1 cellular context compared by ENCODE assay signal in genomic region chr6:42894041-42894828, GRCh38.
TF ChIP-seq lines count a peak whose summit lies in the region.
"Not testable (repeated sequence)": the region's sequence is repeated elsewhere in the genome, so short reads cannot be mapped to it uniquely, and the experiment has no call there.

No MANE protein-coding gene starts in this region.

TF ChIP-seq in HepG2, 621 proteins besides CTCF, POLR2A, EP300 and RAD21 (continues in another document):
- TF ChIP-seq HMGXB4 (CRISPR knock-in tag; IDR thresholded peaks at IDR 0.05; ENCODE audit: borderline replicate concordance in 1 of 2, low read depth in 1 of 2), result peak; percentile 37 to 41; a peak in 1 of 4 replicates
- TF ChIP-seq TEAD3 (CRISPR knock-in tag; optimal IDR thresholded peaks at IDR 0.05; ENCODE audit: borderline replicate concordance), result peak; percentile 18
- peak; percentile 24; the same call in 1 of the 2 replicates for TF ChIP-seq ZNF790 (CRISPR knock-in tag; IDR thresholded peaks at IDR 0.05; ENCODE audit: borderline replicate concordance)
- 0 out of 2 replicates have a peak, but pooled peaks have one; percentile 28 for TF ChIP-seq SNAPC2 (CRISPR knock-in tag; IDR thresholded peaks at IDR 0.05)
- TF ChIP-seq KAT7 (CRISPR knock-in tag; IDR thresholded peaks at IDR 0.05; ENCODE audit: borderline replicate concordance), result 0 out of 2 replicates have a peak, but pooled peaks have one; percentile 21
- TF ChIP-seq FOXP1 (IDR thresholded peaks at IDR 0.05); GABPA (IDR thresholded peaks at IDR 0.05; ENCODE audit: low read depth, low read length); SOX6 (IDR thresholded peaks at IDR 0.05); SOX13 (IDR thresholded peaks at IDR 0.05): not testable (repeated sequence)
- peak; percentile 47 for TF ChIP-seq FOXP1 (CRISPR knock-in tag; IDR thresholded peaks at IDR 0.05)
- peak; percentile 39 for TF ChIP-seq PHF5A (CRISPR knock-in tag; IDR thresholded peaks at IDR 0.05; ENCODE audit: low read depth, unreplicated experiment)
- TF ChIP-seq HMG20A (CRISPR knock-in tag; IDR thresholded peaks at IDR 0.05; ENCODE audit: borderline replicate concordance), result peak; percentile 9; the same call in 1 of the 2 replicates
- TF ChIP-seq KMT2B (CRISPR knock-in tag; IDR thresholded peaks at IDR 0.05), result peak; percentile 20; the same call in 1 of the 2 replicates
- 0 out of 2 replicates have a peak, but pooled peaks have one; percentile 29 for TF ChIP-seq MED1 (CRISPR knock-in tag; IDR thresholded peaks at IDR 0.05)
- 0 out of 2 replicates have a peak, but pooled peaks have one; percentile 39 for TF ChIP-seq CBFB (CRISPR knock-in tag; IDR thresholded peaks at IDR 0.05)
- 0 out of 2 replicates have a peak, but pooled peaks have one; percentile 32 for TF ChIP-seq KDM3A (CRISPR knock-in tag; IDR thresholded peaks at IDR 0.05; ENCODE audit: low read depth)
- TF ChIP-seq ZNF761 (CRISPR knock-in tag; conservative IDR thresholded peaks at IDR 0.05), result 0 out of 2 replicates have a peak, but pooled peaks have one; percentile 28
- 0 out of 2 replicates have a peak, but pooled peaks have one; percentile 8 for TF ChIP-seq PATZ1 (CRISPR knock-in tag; IDR thresholded peaks at IDR 0.05)
- 0 out of 2 replicates have a peak, but pooled peaks have one; percentile 53 for TF ChIP-seq MTA1 (CRISPR knock-in tag; IDR thresholded peaks at IDR 0.05; ENCODE audit: borderline replicate concordance)
- TF ChIP-seq GABPA (CRISPR knock-in tag; IDR thresholded peaks at IDR 0.05; ENCODE audit: low read depth), result peak; percentile 24; the same call in 1 of the 2 replicates
- TF ChIP-seq ZNF800 (CRISPR knock-in tag; IDR thresholded peaks at IDR 0.05), result peak; percentile 45; the same call in 1 of the 2 replicates
- peak; percentile 43; the same call in 1 of the 2 replicates for TF ChIP-seq PHF8 (CRISPR knock-in tag; IDR thresholded peaks at IDR 0.05)
- peak; percentile 54; the same call in 1 of the 2 replicates for TF ChIP-seq ZFP91 (CRISPR knock-in tag; IDR thresholded peaks at IDR 0.05; ENCODE audit: borderline replicate concordance)
- TF ChIP-seq THAP7 (CRISPR knock-in tag; IDR thresholded peaks at IDR 0.05), result 0 out of 2 replicates have a peak, but pooled peaks have one; percentile 26
- TF ChIP-seq ZNF343 (CRISPR knock-in tag; IDR thresholded peaks at IDR 0.05), result 0 out of 2 replicates have a peak, but pooled peaks have one; percentile 38
- peak; percentile 64; the same call in 1 of the 2 replicates for TF ChIP-seq PITX1 (CRISPR knock-in tag; IDR thresholded peaks at IDR 0.05)
- TF ChIP-seq REPIN1 (CRISPR knock-in tag; IDR thresholded peaks at IDR 0.05; ENCODE audit: borderline replicate concordance, low read depth), result peak; percentile 40; the same call in 1 of the 2 replicates
- TF ChIP-seq FOXK1 (CRISPR knock-in tag; IDR thresholded peaks at IDR 0.05; ENCODE audit: borderline replicate concordance, low read depth), result 0 out of 2 replicates have a peak, but pooled peaks have one; percentile 40
- peak; percentile 23; the same call in 1 of the 2 replicates for TF ChIP-seq SOX6 (CRISPR knock-in tag; IDR thresholded peaks at IDR 0.05)
- TF ChIP-seq IRX3 (CRISPR knock-in tag; IDR thresholded peaks at IDR 0.05; ENCODE audit: borderline replicate concordance, low read depth), result peak; percentile 61; the same call in 1 of the 2 replicates
- peak; percentile 48; the same call in 1 of the 2 replicates for TF ChIP-seq YEATS2 (CRISPR knock-in tag; IDR thresholded peaks at IDR 0.05; ENCODE audit: borderline replicate concordance)
- TF ChIP-seq ZSCAN31 (CRISPR knock-in tag; IDR thresholded peaks at IDR 0.05; ENCODE audit: low read depth), result peak; percentile 52; the same call in 1 of the 2 replicates
- TF ChIP-seq ZNF350 (CRISPR knock-in tag; IDR thresholded peaks at IDR 0.05; ENCODE audit: borderline replicate concordance, low read depth), result peak; percentile 50; the same call in 1 of the 2 replicates
- TF ChIP-seq CSRNP1 (CRISPR knock-in tag; IDR thresholded peaks at IDR 0.05), result 0 out of 2 replicates have a peak, but pooled peaks have one; percentile 11
- peak; percentile 66 for TF ChIP-seq PAXIP1 (CRISPR knock-in tag; conservative IDR thresholded peaks at IDR 0.05)
- TF ChIP-seq HINFP (CRISPR knock-in tag; IDR thresholded peaks at IDR 0.05; ENCODE audit: low read depth), result 0 out of 2 replicates have a peak, but pooled peaks have one; percentile 18
- 0 out of 2 replicates have a peak, but pooled peaks have one; percentile 21 for TF ChIP-seq ZNF232 (CRISPR knock-in tag; IDR thresholded peaks at IDR 0.05; ENCODE audit: borderline replicate concordance)
- TF ChIP-seq GABPB1 (CRISPR knock-in tag; IDR thresholded peaks at IDR 0.05), result peak; percentile 14; the same call in 1 of the 2 replicates
- peak; percentile 66; the same call in 1 of the 2 replicates for TF ChIP-seq RARG (CRISPR knock-in tag; IDR thresholded peaks at IDR 0.05; ENCODE audit: low read depth)
- 0 out of 2 replicates have a peak, but pooled peaks have one; percentile 38 for TF ChIP-seq ZNF792 (CRISPR knock-in tag; IDR thresholded peaks at IDR 0.05)
- TF ChIP-seq SOX13 (CRISPR knock-in tag; conservative IDR thresholded peaks at IDR 0.05 in 1 of 2, IDR thresholded peaks at IDR 0.05 in 1 of 2), result peak in 1 of 2 experiments; percentile 55; a peak in 2 of 4 replicates
- 0 out of 2 replicates have a peak, but pooled peaks have one; percentile 25 for TF ChIP-seq ZNF205 (CRISPR knock-in tag; IDR thresholded peaks at IDR 0.05)
- peak; percentile 81 for TF ChIP-seq ZFX (CRISPR knock-in tag; IDR thresholded peaks at IDR 0.05; ENCODE audit: low read depth)
- peak; percentile 44; the same call in 1 of the 2 replicates for TF ChIP-seq HDAC2 (CRISPR knock-in tag; IDR thresholded peaks at IDR 0.05)
- peak; percentile 42 for TF ChIP-seq SP4 (CRISPR knock-in tag; IDR thresholded peaks at IDR 0.05)
- TF ChIP-seq SPEN (CRISPR knock-in tag; IDR thresholded peaks at IDR 0.05; ENCODE audit: low read depth), result peak; percentile 47; the same call in 1 of the 2 replicates
- TF ChIP-seq SAP130 (CRISPR knock-in tag; IDR thresholded peaks at IDR 0.05; ENCODE audit: low read depth), result peak; percentile 51
- peak; percentile 61 for TF ChIP-seq ZFY (CRISPR knock-in tag; IDR thresholded peaks at IDR 0.05)
